In genomic region chr16:68643847-68644246, GRCh38 we compare ENCODE assay signal across 21 cellular contexts. TPM values are rescaled to one million over a fixed set of nuclear protein-coding genes. Genes with fewer than 3 reads are reported as not detected.
DNase-seq lines count a peak whose midpoint lies in the region; ATAC-seq and TF ChIP-seq lines count a peak whose summit lies in the region.
"Had no signal": no experiment of that assay in that cellular context is flagged by ENCODE, and none has a peak within 500 bp of the region (broad histone marks: within the 10 kb centered on the region; RNA-seq: fewer than 3 reads in every experiment).

No MANE protein-coding gene starts in this region.

- H3K36me3 ChIP-seq in colonic mucosa, result no peaks in the 10 kb centered on the region
- H3K36me3 ChIP-seq: MG63, thoracic aorta had no signal

- peaks cover 11 to 14% of the 10 kb centered on the region in 2 donors for H3K4me1 Mint-ChIP-seq in natural killer cell treated with Interleukin-12 subunit alpha and Interleukin-12 subunit beta and Interleukin-15 and Interleukin-18, amount 100 ng/mL, for 72 hours (ENCODE audit: low read depth in 2 of 2)
- H3K4me1 Mint-ChIP-seq in natural killer cell (peaks cover 0 to 5% of the 10 kb centered on the region in 2 donors), naive B cell (peaks cover 7 to 20% (median 12%) of the 10 kb centered on the region in 3 donors)

- H3K4me3 ChIP-seq in colonic mucosa, result no peak overlapping the region
- H3K4me3 ChIP-seq: MG63 had no signal

- H3K9me3 ChIP-seq in colonic mucosa, result no peaks in the 10 kb centered on the region
- H3K9me3 ChIP-seq: MG63, thoracic aorta had no signal

- H3K27ac ChIP-seq in colonic mucosa, result no peak overlapping the region
- H3K27ac ChIP-seq: thoracic aorta had no signal

- intact Hi-C loops in natural killer cell (cut with micrococcal nuclease) (no loop called here), colonic mucosa (cut with DNase I) (no loop called here)

- H3K27me3 Mint-ChIP-seq in natural killer cell treated with Interleukin-12 subunit alpha and Interleukin-12 subunit beta and Interleukin-15 and Interleukin-18, amount 100 ng/mL, for 72 hours, result peaks cover 25 to 37% of the 10 kb centered on the region in 2 donors
- H3K27me3 Mint-ChIP-seq in natural killer cell (ENCODE audit: low read depth in 2 of 2) (peaks cover 41 to 44% of the 10 kb centered on the region in 2 donors), naive B cell (peaks cover 45 to 71% (median 62%) of the 10 kb centered on the region in 3 donors)

- no peak for ATAC-seq in natural killer cell treated with Interleukin-12 subunit alpha and Interleukin-12 subunit beta and Interleukin-15 and Interleukin-18, amount 100 ng/mL, for 72 hours
- ATAC-seq in natural killer cell (no peak), naive B cell (ENCODE audit: low read depth in 2 of 2) (no peak)
- ATAC-seq: right cardiac atrium had no signal

- no peak for DNase-seq in natural killer cell treated with Interleukin-12 subunit alpha and Interleukin-12 subunit beta and Interleukin-15 and Interleukin-18, amount 100 ng/mL, for 72 hours (ENCODE audit: low spot score)
- no peak for DNase-seq in natural killer cell
- DNase-seq in amniotic epithelial cell (ENCODE audit: low read depth), result peak; percentile 65
- no peak for DNase-seq in naive B cell
- DNase-seq in SW480 (ENCODE audit: low spot score), result no peak
- DNase-seq in activated CD8-positive, alpha-beta memory T cell treated with anti-CD3 and anti-CD28 coated beads for 24 hours, result no peak
- no peak for DNase-seq in colonic mucosa
- no peak for DNase-seq in SHP77 (lab: John Stamatoyannopoulos, UW)
- DNase-seq: activated CD4-positive, alpha-beta T cell treated with anti-CD3 and anti-CD28 coated beads for 1 hour; anterior cingulate cortex; cortex of kidney; head of caudate nucleus; left cardiac atrium; MG63; NCI-H2029; NCI-H774; right cardiac atrium had no signal

- TF ChIP-seq CTCF in natural killer cell (IDR thresholded peaks at IDR 0.05), result no peak
- TF ChIP-seq CTCF in colonic mucosa (IDR thresholded peaks at IDR 0.05), result no peak

- H3K9me3 Mint-ChIP-seq in natural killer cell treated with Interleukin-12 subunit alpha and Interleukin-12 subunit beta and Interleukin-15 and Interleukin-18, amount 100 ng/mL, for 72 hours, result no peaks in the 10 kb centered on the region
- H3K9me3 Mint-ChIP-seq in natural killer cell, result no peaks in the 10 kb centered on the region
- no peaks in the 10 kb centered on the region for H3K9me3 Mint-ChIP-seq in naive B cell

- H3K27ac Mint-ChIP-seq in natural killer cell treated with Interleukin-12 subunit alpha and Interleukin-12 subunit beta and Interleukin-15 and Interleukin-18, amount 100 ng/mL, for 72 hours, result no peak overlapping the region
- H3K27ac Mint-ChIP-seq in natural killer cell (no peak overlapping the region), naive B cell (no peak overlapping the region)

- peaks cover 36% of the 10 kb centered on the region for H3K27me3 ChIP-seq in colonic mucosa
- H3K27me3 ChIP-seq: MG63 had no signal

- peaks cover 5% of the 10 kb centered on the region for H3K4me1 ChIP-seq in colonic mucosa

- no peak overlapping the region for H3K9ac ChIP-seq in colonic mucosa (ENCODE audit: low read depth in 2 of 2, low read length in 2 of 2)

- H3K4me3 Mint-ChIP-seq in natural killer cell treated with Interleukin-12 subunit alpha and Interleukin-12 subunit beta and Interleukin-15 and Interleukin-18, amount 100 ng/mL, for 72 hours, result peak overlapping the region; percentile 49
- no peak overlapping the region for H3K4me3 Mint-ChIP-seq in natural killer cell
- H3K4me3 Mint-ChIP-seq in naive B cell, result peak overlapping the region in 6 of 8 donors; percentile 71 to 84 (median 74)

- peaks cover 4% of the 10 kb centered on the region for H3K36me3 Mint-ChIP-seq in natural killer cell treated with Interleukin-12 subunit alpha and Interleukin-12 subunit beta and Interleukin-15 and Interleukin-18, amount 100 ng/mL, for 72 hours
- H3K36me3 Mint-ChIP-seq in natural killer cell, result no peaks in the 10 kb centered on the region
- no peaks in the 10 kb centered on the region for H3K36me3 Mint-ChIP-seq in naive B cell

RNA-seq across cellular contexts. Expression of gene CDH3, which starts 1.3 kb away (rescaled TPM):
- total RNA-seq in natural killer cell treated with Interleukin-12 subunit alpha and Interleukin-12 subunit beta and Interleukin-15 and Interleukin-18, amount 100 ng/mL, for 72 hours, result 1 to 10 TPM in 1 of 2 donors, under 1 TPM in 1; 0.88 to 2.3 TPM
- total RNA-seq in natural killer cell (under 1 TPM in 2 of 3 donors, not detected in 1; 0.79 to 0.92 TPM), colonic mucosa (1 to 10 TPM; 3.6 to 3.9 TPM)
- polyA plus RNA-seq in naive B cell (ENCODE audit: low read depth in 6 of 6), result under 1 TPM in 1 of 6 donors, not detected in 5; 0.25 TPM
- total RNA-seq: H4, myocyte, thoracic aorta had no signal
- polyA plus RNA-seq: AG04450 had no signal
